8 cellular contexts compared by ENCODE assay signal in genomic region chr2:10124538-10125045, GRCh38. TPM values are rescaled to one million over a fixed set of nuclear protein-coding genes. Genes with fewer than 3 reads are reported as not detected.
DNase-seq lines count a peak whose midpoint lies in the region; ATAC-seq and TF ChIP-seq lines count a peak whose summit lies in the region.

No MANE protein-coding gene starts in this region.

- H3K4me1 Mint-ChIP-seq in CD4-positive, alpha-beta T cell (ENCODE audit: low read depth): peaks cover 39% of the 10 kb centered on the region
- H3K4me1 Mint-ChIP-seq in GM23338: peaks cover 37% of the 10 kb centered on the region
- peaks cover 70% of the 10 kb centered on the region for H3K4me1 Mint-ChIP-seq in activated CD4-positive, alpha-beta T cell treated with anti-CD3 and anti-CD28 coated beads, Interleukin-2, amount 10 ng/mL, durations not matched to agents 7 days and 5 days

- H4K20me1 ChIP-seq in GM23338 (replicated peaks; ENCODE audit: insufficient read depth): peaks cover 36% of the 10 kb centered on the region

- H3K36me3 Mint-ChIP-seq in CD4-positive, alpha-beta T cell (ENCODE audit: low read depth): no peaks in the 10 kb centered on the region
- H3K36me3 Mint-ChIP-seq in GM23338 (ENCODE audit: low read depth): peaks cover 66% of the 10 kb centered on the region
- H3K36me3 Mint-ChIP-seq in activated CD4-positive, alpha-beta T cell treated with anti-CD3 and anti-CD28 coated beads, Interleukin-2, amount 10 ng/mL, durations not matched to agents 7 days and 5 days (ENCODE audit: low read depth): peaks cover 72% of the 10 kb centered on the region

- H3K4me3 ChIP-seq in GM23338: peak overlapping the region; percentile 70
- no peak overlapping the region for H3K4me3 ChIP-seq in fibroblast of the aortic adventitia (ENCODE audit: low read depth, low read length)
- no peak overlapping the region for H3K4me3 ChIP-seq in prostate gland

- peaks cover 11% of the 10 kb centered on the region for H3K27me3 ChIP-seq in CD4-positive, alpha-beta T cell (ENCODE audit: control insufficient read depth, insufficient read depth, low read length)
- H3K27me3 ChIP-seq in GM23338 (ENCODE audit: insufficient read depth): no peaks in the 10 kb centered on the region
- no peaks in the 10 kb centered on the region for H3K27me3 ChIP-seq in prostate gland (replicated peaks; ENCODE audit: insufficient read depth)

- H3K4me2 ChIP-seq in GM23338: peak overlapping the region; percentile 98

- H3K36me3 ChIP-seq in GM23338 (ENCODE audit: insufficient read depth): peaks cover 52% of the 10 kb centered on the region
- H3K36me3 ChIP-seq in prostate gland: no peaks in the 10 kb centered on the region

- H3K9me3 ChIP-seq in CD4-positive, alpha-beta T cell (ENCODE audit: control insufficient read depth, low read length): no peaks in the 10 kb centered on the region
- H3K9me3 ChIP-seq in prostate gland: no peaks in the 10 kb centered on the region

- H3K27ac Mint-ChIP-seq in CD4-positive, alpha-beta T cell: no peak overlapping the region
- peak overlapping the region; percentile 79; the same call in 1 of the 2 replicates for H3K27ac Mint-ChIP-seq in GM23338
- H3K27ac Mint-ChIP-seq in activated CD4-positive, alpha-beta T cell treated with anti-CD3 and anti-CD28 coated beads, Interleukin-2, amount 10 ng/mL, durations not matched to agents 7 days and 5 days: peak overlapping the region; percentile 88

- peak overlapping the region; percentile 2 for H3K4me3 Mint-ChIP-seq in CD4-positive, alpha-beta T cell
- peak overlapping the region; percentile 96 for H3K4me3 Mint-ChIP-seq in GM23338
- peak overlapping the region; percentile 88 for H3K4me3 Mint-ChIP-seq in activated CD4-positive, alpha-beta T cell treated with anti-CD3 and anti-CD28 coated beads, Interleukin-2, amount 10 ng/mL, durations not matched to agents 7 days and 5 days

- POLR2A ChIA-PET in CD4-positive, alpha-beta T cell (lab: Charles Lee): interaction anchor here (0.8 to 3.7 kb wide), 7 partner anchors 173 to 323 kb away, joined by 3 to 22 read pairs (median 10); partner anchors contain the start of genes HPCAL1 and ODC1
- POLR2A ChIA-PET in activated CD4-positive, alpha-beta T cell treated with anti-CD3 and anti-CD28 coated beads, Interleukin-2, amount 10 ng/mL, durations not matched to agents 7 days and 5 days (lab: Charles Lee): interaction anchor here (0.5 to 0.6 kb wide), 2 partner anchors 16 to 516 kb away, joined by 3 to 6 read pairs; no protein-coding TSS in a partner anchor

- peaks cover 67% of the 10 kb centered on the region for H3K79me2 ChIP-seq in GM23338 (replicated peaks; ENCODE audit: insufficient read depth)

- H3K9me3 Mint-ChIP-seq in CD4-positive, alpha-beta T cell: no peaks in the 10 kb centered on the region
- no peaks in the 10 kb centered on the region; the same call in 1 of the 3 replicates for H3K9me3 Mint-ChIP-seq in GM23338
- no peaks in the 10 kb centered on the region for H3K9me3 Mint-ChIP-seq in activated CD4-positive, alpha-beta T cell treated with anti-CD3 and anti-CD28 coated beads, Interleukin-2, amount 10 ng/mL, durations not matched to agents 7 days and 5 days

- no peaks in the 10 kb centered on the region for H3K9me2 ChIP-seq in GM23338 (ENCODE audit: insufficient read depth)

- H3K27ac ChIP-seq in CD4-positive, alpha-beta T cell (ENCODE audit: low read depth, low read length): no peak overlapping the region
- no peak overlapping the region for H3K27ac ChIP-seq in GM23338 (ENCODE audit: low read depth)
- no peak overlapping the region for H3K27ac ChIP-seq in prostate gland

- TF ChIP-seq POLR2A in prostate gland (IDR thresholded peaks at IDR 0.05): no peak

- DNase-seq in CD4-positive, alpha-beta T cell: peak in 3 of 10 experiments; percentile 33 to 40 (median 37)
- DNase-seq in GM23338 (ENCODE audit: low spot score) (peak; percentile 78), NCI-H446 (lab: John Stamatoyannopoulos, UW) (peak; percentile 61 to 82), fibroblast of the aortic adventitia (ENCODE audit: low read depth) (peak; percentile 84), prostate gland (ENCODE audit: low spot score) (peak; percentile 58)
- peak; percentile 81 for DNase-seq in activated CD4-positive, alpha-beta T cell treated with anti-CD3 and anti-CD28 coated beads, Interleukin-2, amount 10 ng/mL, durations not matched to agents 7 days and 5 days

- 15% methylated on average over 5 of the region's 5 CpGs for WGBS in prostate gland

- peaks cover 19% of the 10 kb centered on the region for H3K27me3 Mint-ChIP-seq in CD4-positive, alpha-beta T cell
- H3K27me3 Mint-ChIP-seq in GM23338 (ENCODE audit: insufficient read depth, low read depth, poor library complexity): peaks cover 12% of the 10 kb centered on the region
- H3K27me3 Mint-ChIP-seq in activated CD4-positive, alpha-beta T cell treated with anti-CD3 and anti-CD28 coated beads, Interleukin-2, amount 10 ng/mL, durations not matched to agents 7 days and 5 days: no peaks in the 10 kb centered on the region

- peaks cover 25% of the 10 kb centered on the region for H3K4me1 ChIP-seq in GM23338 (ENCODE audit: insufficient read depth)
- peaks cover 11% of the 10 kb centered on the region for H3K4me1 ChIP-seq in prostate gland (replicated peaks)

- CTCF ChIA-PET in CD4-positive, alpha-beta T cell (lab: Charles Lee): interaction anchor here (0.6 to 5.1 kb wide), 16 partner anchors 9 to 327 kb away, joined by 3 to 45 read pairs (median 4); partner anchors contain the start of genes HPCAL1 and ODC1
- CTCF ChIA-PET in activated CD4-positive, alpha-beta T cell treated with anti-CD3 and anti-CD28 coated beads, Interleukin-2, amount 10 ng/mL, durations not matched to agents 7 days and 5 days (lab: Charles Lee): interaction anchor here (0.5 to 3.8 kb wide), 28 partner anchors 10 to 536 kb away, joined by 3 to 29 read pairs (median 4); partner anchors contain the start of genes HPCAL1 and ODC1

- peaks cover 32% of the 10 kb centered on the region; the same call in 1 of the 2 replicates for H3F3A ChIP-seq in GM23338 (replicated peaks; ENCODE audit: low read depth)

- intact Hi-C loops in CD4-positive, alpha-beta T cell (cut with DNase I, micrococcal nuclease): loop anchor here (1.0 to 10.0 kb wide), 6 partner anchors 174 to 1120 kb away; partner anchors contain the start of genes MBOAT2 (in 1 of the 2) and ODC1 (in 1 of the 2)
- intact Hi-C loops in prostate gland (cut with DNase I): loop anchor here (2.0 to 5.0 kb wide), 4 partner anchors 178 to 538 kb away; partner anchors contain the start of gene HPCAL1

- no peak for ATAC-seq in CD4-positive, alpha-beta T cell (ENCODE audit: poor library complexity)
- ATAC-seq in GM23338 (no peak), HG02840 (IDR thresholded peaks at IDR 0.05; ENCODE audit: low FRiP score, unreplicated experiment) (no peak), HG02571 (IDR thresholded peaks at IDR 0.05; ENCODE audit: unreplicated experiment) (no peak)

- no peak overlapping the region for H2AFZ ChIP-seq in GM23338

- TF ChIP-seq CTCF in CD4-positive, alpha-beta T cell (IDR thresholded peaks at IDR 0.05): peak; percentile 77
- TF ChIP-seq CTCF in GM23338 (conservative IDR thresholded peaks at IDR 0.05; ENCODE audit: low read depth in 2 of 2) (peak; percentile 69 to 76), fibroblast of the aortic adventitia (IDR thresholded peaks at IDR 0.05; ENCODE audit: insufficient read depth, low read length) (peak; percentile 54), prostate gland (IDR thresholded peaks at IDR 0.05) (peak; percentile 27 to 75 (median 70))

RNA-seq across cellular contexts. Expression of gene RRM2, which starts 2.1 kb away (rescaled TPM):
- total RNA-seq in CD4-positive, alpha-beta T cell: 1 to 10 TPM; 1.4 to 1.6 TPM
- total RNA-seq in GM23338 (2014; rRNA removed; shearing (Covaris generic)): 118 and 119 TPM in 2 replicates
- polyA plus RNA-seq in GM23338 (2016; fragmentation: Nextera tagmentation; extraction: Ambion mirVana): 84.3 and 108 TPM in 2 replicates
- total RNA-seq in activated CD4-positive, alpha-beta T cell treated with anti-CD3 and anti-CD28 coated beads, Interleukin-2, amount 10 ng/mL, durations not matched to agents 7 days and 5 days: 100 to 1,000 TPM; 496 to 540 TPM
- total RNA-seq in fibroblast of the aortic adventitia (ENCODE audit: low replicate concordance) (3.3 and 91.4 TPM in 2 replicates), prostate gland (1 to 10 TPM; 1.9 to 6.1 TPM)

RNA-seq across cellular contexts. Expression of gene CYS1, which starts 44.4 kb away (rescaled TPM):
- not detected for total RNA-seq in CD4-positive, alpha-beta T cell
- total RNA-seq in GM23338 (2014; rRNA removed; shearing (Covaris generic)): 0.04 and 0.31 TPM in 2 replicates
- 0.30 and 0.32 TPM in 2 replicates for polyA plus RNA-seq in GM23338 (2016; fragmentation: Nextera tagmentation; extraction: Ambion mirVana)
- total RNA-seq in activated CD4-positive, alpha-beta T cell treated with anti-CD3 and anti-CD28 coated beads, Interleukin-2, amount 10 ng/mL, durations not matched to agents 7 days and 5 days: under 1 TPM; 0.15 to 0.17 TPM
- 3.2 and 7.0 TPM in 2 replicates for total RNA-seq in fibroblast of the aortic adventitia (ENCODE audit: low replicate concordance)
- total RNA-seq in prostate gland: 1 to 10 TPM; 1.5 to 5.2 TPM

Comparison
In these comparisons a context has a peak if more than half of its experiments do, and no peak if none do; other contexts are left out.
1. H3K4me3 Mint-ChIP-seq: peak in every context shown above with its lines; median percentile 96 in GM23338; 88 in activated CD4-positive, alpha-beta T cell treated with anti-CD3 and anti-CD28 coated beads, Interleukin-2, amount 10 ng/mL, durations not matched to agents 7 days and 5 days; 2 in CD4-positive, alpha-beta T cell.